17 cellular contexts compared by ENCODE assay signal in the genomic region with DNA sequence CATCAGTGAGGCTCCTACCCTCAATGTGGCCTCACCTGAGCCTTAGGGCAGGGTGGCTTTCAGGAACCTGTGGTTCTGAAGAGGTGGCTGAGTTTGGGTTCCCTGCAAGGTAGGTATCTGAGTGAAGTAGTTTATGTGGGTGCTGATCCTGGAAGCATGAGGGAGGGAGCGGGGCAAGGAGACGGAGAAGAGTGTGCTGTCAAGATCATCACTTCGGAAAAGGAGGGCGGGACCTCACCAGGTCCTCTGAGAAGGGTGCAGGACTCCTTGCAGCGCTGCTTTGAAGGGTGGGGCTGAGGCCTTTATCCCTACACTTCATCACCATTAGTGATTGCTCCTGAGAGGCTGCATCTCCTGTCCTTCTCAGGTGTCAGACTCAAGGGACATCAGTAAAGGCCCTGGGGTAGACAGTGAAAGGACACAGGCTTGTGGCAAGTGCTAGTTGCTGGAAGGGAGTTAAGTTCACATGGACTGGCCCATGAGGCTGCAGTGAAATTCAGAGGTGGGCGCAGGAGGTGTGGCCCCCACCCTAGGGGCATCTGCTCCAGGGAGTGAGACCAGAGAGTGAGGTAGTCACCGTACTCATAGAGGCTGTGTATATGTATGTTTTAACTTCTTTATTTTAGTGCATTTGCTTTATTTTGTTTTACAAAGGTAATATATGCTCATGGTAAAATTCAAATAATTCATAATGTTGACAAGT. TPM values are rescaled to one million over a fixed set of nuclear protein-coding genes. Genes with fewer than 3 reads are reported as not detected.
DNase-seq lines count a peak whose midpoint lies in the region; ATAC-seq and TF ChIP-seq lines count a peak whose summit lies in the region.
"Had no signal": no experiment of that assay in that cellular context is flagged by ENCODE, and none has a peak within 500 bp of the region (broad histone marks: within the 10 kb centered on the region; RNA-seq: fewer than 3 reads in every experiment).

No MANE protein-coding gene starts in this region.

- no peak overlapping the region for H2AFZ ChIP-seq in osteoblast (ENCODE audit: low read length)

- H3K27ac Mint-ChIP-seq in natural killer cell treated with Interleukin-12 subunit alpha and Interleukin-12 subunit beta and Interleukin-15 and Interleukin-18, amount 100 ng/mL, for 72 hours, result no peak overlapping the region
- H3K27ac Mint-ChIP-seq in natural killer cell (no peak overlapping the region), endodermal cell (no peak overlapping the region)
- H3K27ac Mint-ChIP-seq in effector memory CD8-positive, alpha-beta T cell, result no peak overlapping the region
- H3K27ac Mint-ChIP-seq: CD4-positive, alpha-beta T cell; CD8-positive, alpha-beta T cell had no signal

- TF ChIP-seq CTCF in natural killer cell (IDR thresholded peaks at IDR 0.05) (no peak), HL-60 (IDR thresholded peaks at IDR 0.05; ENCODE audit: insufficient read depth, low read length) (no peak), endodermal cell (conservative IDR thresholded peaks at IDR 0.05) (no peak), osteoblast (IDR thresholded peaks at IDR 0.05; ENCODE audit: extremely low read depth, low read depth, low read length) (no peak)

- H3K4me1 Mint-ChIP-seq in natural killer cell treated with Interleukin-12 subunit alpha and Interleukin-12 subunit beta and Interleukin-15 and Interleukin-18, amount 100 ng/mL, for 72 hours (ENCODE audit: low read depth in 2 of 2), result no peaks in the 10 kb centered on the region
- no peaks in the 10 kb centered on the region for H3K4me1 Mint-ChIP-seq in natural killer cell
- H3K4me1 Mint-ChIP-seq in endodermal cell, result no peaks in the 10 kb centered on the region
- no peaks in the 10 kb centered on the region for H3K4me1 Mint-ChIP-seq in effector memory CD8-positive, alpha-beta T cell (ENCODE audit: low read depth in 2 of 2)

- no peaks in the 10 kb centered on the region for H3K9me3 Mint-ChIP-seq in natural killer cell treated with Interleukin-12 subunit alpha and Interleukin-12 subunit beta and Interleukin-15 and Interleukin-18, amount 100 ng/mL, for 72 hours
- H3K9me3 Mint-ChIP-seq in natural killer cell (no peaks in the 10 kb centered on the region), endodermal cell (no peaks in the 10 kb centered on the region)
- no peaks in the 10 kb centered on the region for H3K9me3 Mint-ChIP-seq in effector memory CD8-positive, alpha-beta T cell
- H3K9me3 Mint-ChIP-seq: CD4-positive, alpha-beta T cell; CD8-positive, alpha-beta T cell had no signal

- intact Hi-C loops in natural killer cell (cut with micrococcal nuclease), result no loop called here

- H3K27ac ChIP-seq in HL-60 (replicated peaks) (peak overlapping the region; percentile 60), endodermal cell (ENCODE audit: low read depth, low read length) (no peak overlapping the region), osteoblast (ENCODE audit: low read depth, low read length) (no peak overlapping the region)
- H3K27ac ChIP-seq: BLaER1 had no signal

- no peaks in the 10 kb centered on the region for H3K27me3 ChIP-seq in HL-60 (ENCODE audit: insufficient read depth, poor library complexity, severe bottlenecking)
- no peaks in the 10 kb centered on the region for H3K27me3 ChIP-seq in endodermal cell (ENCODE audit: control insufficient read depth, insufficient read depth, low read length, poor library complexity, severe bottlenecking)
- H3K27me3 ChIP-seq in osteoblast (ENCODE audit: insufficient read depth, low read length), result peaks cover 7% of the 10 kb centered on the region
- H3K27me3 ChIP-seq: BE2C, BLaER1 had no signal

- H3K9ac ChIP-seq in endodermal cell (ENCODE audit: extremely low read depth, low read length, poor library complexity, severe bottlenecking), result no peak overlapping the region
- H3K9ac ChIP-seq: BLaER1 had no signal

- no peaks in the 10 kb centered on the region for H4K20me1 ChIP-seq in osteoblast (ENCODE audit: insufficient read depth, low read length)
- H4K20me1 ChIP-seq: BLaER1 had no signal

- H3K4me3 ChIP-seq in HL-60 (replicated peaks; ENCODE audit: insufficient read depth, low read length) (no peak overlapping the region), endodermal cell (ENCODE audit: low read length) (no peak overlapping the region), osteoblast (ENCODE audit: insufficient read depth, low read length) (no peak overlapping the region)
- H3K4me3 ChIP-seq: BLaER1 had no signal

- H3K79me2 ChIP-seq in osteoblast (ENCODE audit: insufficient read depth, low read length), result no peaks in the 10 kb centered on the region

- WGBS in endodermal cell (ENCODE audit: insufficient coverage in 1 of 2, insufficient read length in 1 of 2), 2 experiments, result 95 to 96% methylated on average over 4 to 7 of the region's 7 CpGs

- no peaks in the 10 kb centered on the region for H3K36me3 Mint-ChIP-seq in natural killer cell treated with Interleukin-12 subunit alpha and Interleukin-12 subunit beta and Interleukin-15 and Interleukin-18, amount 100 ng/mL, for 72 hours
- no peaks in the 10 kb centered on the region for H3K36me3 Mint-ChIP-seq in natural killer cell
- no peaks in the 10 kb centered on the region for H3K36me3 Mint-ChIP-seq in endodermal cell (ENCODE audit: low read depth)
- H3K36me3 Mint-ChIP-seq in effector memory CD8-positive, alpha-beta T cell (ENCODE audit: insufficient read depth), result no peaks in the 10 kb centered on the region
- H3K36me3 Mint-ChIP-seq: CD8-positive, alpha-beta T cell had no signal

- peaks cover 8 to 10% of the 10 kb centered on the region in 2 donors for H3K27me3 Mint-ChIP-seq in natural killer cell treated with Interleukin-12 subunit alpha and Interleukin-12 subunit beta and Interleukin-15 and Interleukin-18, amount 100 ng/mL, for 72 hours
- H3K27me3 Mint-ChIP-seq in natural killer cell (ENCODE audit: low read depth in 2 of 2) (peaks cover 4 to 14% of the 10 kb centered on the region in 2 donors), endodermal cell (ENCODE audit: insufficient read depth) (no peaks in the 10 kb centered on the region)
- peaks cover 20 to 47% of the 10 kb centered on the region in 2 donors for H3K27me3 Mint-ChIP-seq in effector memory CD8-positive, alpha-beta T cell
- H3K27me3 Mint-ChIP-seq: CD4-positive, alpha-beta T cell had no signal

- peak; percentile 57 for DNase-seq in natural killer cell treated with Interleukin-12 subunit alpha and Interleukin-12 subunit beta and Interleukin-15 and Interleukin-18, amount 100 ng/mL, for 72 hours (ENCODE audit: low spot score)
- DNase-seq in natural killer cell, result no peak
- DNase-seq in HL-60 (ENCODE audit: low read depth in 1 of 2, low spot score in 1 of 2), result no peak
- DNase-seq in endodermal cell, result peak; percentile 28
- DNase-seq in osteoblast (ENCODE audit: insufficient read length, low spot score, missing footprints), result no peak
- DNase-seq in effector memory CD8-positive, alpha-beta T cell, result no peak
- DNase-seq: 8988T; ACHN; BE2C; C1 segment of cervical spinal cord; Caco-2; Calu3; CD4-positive, alpha-beta T cell; CD8-positive, alpha-beta T cell; DMS79 treated with DMSO at 0.1 percent for 48 hours had no signal

- no peak overlapping the region for H3K4me2 ChIP-seq in osteoblast (ENCODE audit: insufficient read depth, low read length)
- H3K4me2 ChIP-seq: BLaER1 had no signal

- no peak overlapping the region for H3K4me3 Mint-ChIP-seq in natural killer cell treated with Interleukin-12 subunit alpha and Interleukin-12 subunit beta and Interleukin-15 and Interleukin-18, amount 100 ng/mL, for 72 hours
- H3K4me3 Mint-ChIP-seq in natural killer cell (no peak overlapping the region), endodermal cell (no peak overlapping the region)
- no peak overlapping the region for H3K4me3 Mint-ChIP-seq in effector memory CD8-positive, alpha-beta T cell
- H3K4me3 Mint-ChIP-seq: CD4-positive, alpha-beta T cell; CD8-positive, alpha-beta T cell had no signal

- H3K9me3 ChIP-seq in endodermal cell (ENCODE audit: control insufficient read depth, low read length) (no peaks in the 10 kb centered on the region), osteoblast (ENCODE audit: low read depth, low read length) (no peaks in the 10 kb centered on the region)
- H3K9me3 ChIP-seq: BE2C, BLaER1, Caco-2 had no signal

- peak; percentile 46 to 52 for ATAC-seq in natural killer cell treated with Interleukin-12 subunit alpha and Interleukin-12 subunit beta and Interleukin-15 and Interleukin-18, amount 100 ng/mL, for 72 hours
- ATAC-seq in natural killer cell, result no peak
- no peak for ATAC-seq in HG03045 (IDR thresholded peaks at IDR 0.05; ENCODE audit: unreplicated experiment)
- ATAC-seq in effector memory CD8-positive, alpha-beta T cell (replicated peaks), result no peak
- ATAC-seq: CD8-positive, alpha-beta T cell had no signal

- H3K4me1 ChIP-seq in endodermal cell (ENCODE audit: control insufficient read depth, insufficient read depth, low read length) (no peaks in the 10 kb centered on the region), osteoblast (ENCODE audit: insufficient read depth, low read length) (no peaks in the 10 kb centered on the region)
- H3K4me1 ChIP-seq: BE2C, BLaER1, Caco-2 had no signal

- no peaks in the 10 kb centered on the region for H3K36me3 ChIP-seq in endodermal cell (ENCODE audit: control insufficient read depth, insufficient read depth, low read length)
- no peaks in the 10 kb centered on the region for H3K36me3 ChIP-seq in osteoblast (ENCODE audit: insufficient read depth, low read length)
- H3K36me3 ChIP-seq: BE2C, BLaER1 had no signal

RNA-seq across cellular contexts. Expression of gene GALNT2, which starts 57.3 kb away (rescaled TPM):
- total RNA-seq in natural killer cell treated with Interleukin-12 subunit alpha and Interleukin-12 subunit beta and Interleukin-15 and Interleukin-18, amount 100 ng/mL, for 72 hours, result 10 to 100 TPM; 37.7 to 51.5 TPM
- total RNA-seq in natural killer cell (10 to 100 TPM; 31.2 to 53.6 (median 47.3) TPM), endodermal cell (10 to 100 TPM; 41.6 to 63.5 TPM), osteoblast (81.9 and 83.2 TPM in 2 replicates)
- polyA plus RNA-seq in endodermal cell (2013, experiment 1 of 2), result 85.8 TPM
- polyA plus RNA-seq in endodermal cell (2013, experiment 2 of 2), result 77.5 TPM

Comparison
In these comparisons a context has a peak if more than half of its experiments do, and no peak if none do; other contexts are left out.
1. ATAC-seq: peak in natural killer cell treated with Interleukin-12 subunit alpha and Interleukin-12 subunit beta and Interleukin-15 and Interleukin-18, amount 100 ng/mL, for 72 hours (2 of 2); none in natural killer cell (0 of 3), HG03045 (single experiment) and effector memory CD8-positive, alpha-beta T cell (single experiment).
2. DNase-seq: peak in natural killer cell treated with Interleukin-12 subunit alpha and Interleukin-12 subunit beta and Interleukin-15 and Interleukin-18, amount 100 ng/mL, for 72 hours (single experiment) and endodermal cell (single experiment); none in natural killer cell (single experiment), HL-60 (0 of 2), osteoblast (single experiment) and effector memory CD8-positive, alpha-beta T cell (0 of 3).